ENCODE assay signal across 1 cellular context in genomic region chr1:23035823-23036452, GRCh38.
TF ChIP-seq lines count a peak whose summit lies in the region.

No MANE protein-coding gene starts in this region.

TF ChIP-seq in HEK293, 187 proteins besides CTCF, POLR2A, EP300 and RAD21 (continued from another document and continues in another):
- TF ChIP-seq PRDM6 (tag by site-specific recombination; IDR thresholded peaks at IDR 0.05) (peak; percentile 90), ZNF280C (tag by site-specific recombination; IDR thresholded peaks at IDR 0.05) (no peak), ZNF623 (tag by site-specific recombination; IDR thresholded peaks at IDR 0.05) (no peak), ZNF658 (tag by site-specific recombination; IDR thresholded peaks at IDR 0.05) (no peak), ZBTB20 (tag by site-specific recombination; IDR thresholded peaks at IDR 0.05) (0 out of 2 replicates have a peak, but pooled peaks have one; percentile 18), ZSCAN30 (tag by site-specific recombination; IDR thresholded peaks at IDR 0.05) (no peak), ZNF211 (tag by site-specific recombination; IDR thresholded peaks at IDR 0.05; ENCODE audit: low read depth) (no peak), ZNF274 (IDR thresholded peaks at IDR 0.05; ENCODE audit: low read length) (no peak), ZNF274 (tag by site-specific recombination; IDR thresholded peaks at IDR 0.05; ENCODE audit: borderline replicate concordance) (no peak), REST (tag by site-specific recombination; IDR thresholded peaks at IDR 0.05) (no peak), ZFHX2 (tag by site-specific recombination; conservative IDR thresholded peaks at IDR 0.05) (no peak), PRDM2 (tag by site-specific recombination; IDR thresholded peaks at IDR 0.05; ENCODE audit: borderline replicate concordance) (no peak), ZNF501 (tag by site-specific recombination; IDR thresholded peaks at IDR 0.05) (no peak), TSHZ1 (tag by site-specific recombination; IDR thresholded peaks at IDR 0.05; ENCODE audit: borderline replicate concordance) (no peak), PATZ1 (tag by site-specific recombination; IDR thresholded peaks at IDR 0.05) (0 out of 2 replicates have a peak, but pooled peaks have one; percentile 16), HIC1 (tag by site-specific recombination; IDR thresholded peaks at IDR 0.05) (0 out of 2 replicates have a peak, but pooled peaks have one; percentile 12), KLF8 (tag by site-specific recombination; IDR thresholded peaks at IDR 0.05) (no peak), ZNF174 (tag by site-specific recombination; IDR thresholded peaks at IDR 0.05) (no peak), ZNF596 (tag by site-specific recombination; IDR thresholded peaks at IDR 0.05) (peak; percentile 93), YY2 (tag by site-specific recombination; IDR thresholded peaks at IDR 0.05) (no peak), ZFP69B (tag by site-specific recombination; IDR thresholded peaks at IDR 0.05) (no peak), GLIS2 (tag by site-specific recombination; IDR thresholded peaks at IDR 0.05) (no peak), ZNF776 (tag by site-specific recombination; IDR thresholded peaks at IDR 0.05; ENCODE audit: borderline replicate concordance) (no peak), ZNF18 (tag by site-specific recombination; IDR thresholded peaks at IDR 0.05) (no peak), ZNF701 (tag by site-specific recombination; IDR thresholded peaks at IDR 0.05) (no peak), ZBTB26 (tag by site-specific recombination; optimal IDR thresholded peaks at IDR 0.05) (no peak), ZNF302 (tag by site-specific recombination; IDR thresholded peaks at IDR 0.05; ENCODE audit: low read depth) (no peak), ZNF529 (tag by site-specific recombination; IDR thresholded peaks at IDR 0.05; ENCODE audit: insufficient replicate concordance) (no peak), ZNF510 (tag by site-specific recombination; IDR thresholded peaks at IDR 0.05; ENCODE audit: insufficient replicate concordance) (no peak)
